Comparison of ENCODE assay signal across 18 cellular contexts in the genomic region with DNA sequence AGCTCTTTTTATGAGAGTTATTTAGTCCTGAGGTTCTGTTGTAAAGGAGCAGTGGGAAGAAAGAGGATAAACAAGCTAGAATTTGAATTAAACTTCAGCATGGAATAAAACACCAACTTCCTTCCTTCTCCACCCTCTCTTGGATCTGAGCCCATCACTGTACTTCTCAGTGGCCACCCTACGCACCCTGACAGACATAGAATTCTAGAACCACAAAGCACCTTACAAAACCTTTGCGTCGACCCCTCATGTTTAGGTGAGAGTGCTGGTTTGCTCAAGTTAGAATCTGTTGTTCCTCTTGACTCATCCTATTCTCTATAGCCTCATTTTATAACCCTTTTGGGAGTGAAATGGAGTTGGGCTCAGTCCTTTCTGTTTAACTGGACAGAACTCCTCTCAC.
DNase-seq lines count a peak whose midpoint lies in the region; ATAC-seq lines count a peak whose summit lies in the region.
"Had no signal": no experiment of that assay in that cellular context is flagged by ENCODE, and none has a peak within 500 bp of the region (broad histone marks: within the 10 kb centered on the region; RNA-seq: fewer than 3 reads in every experiment).

No MANE protein-coding gene starts in this region.

- H3K27ac Mint-ChIP-seq in activated naive CD8-positive, alpha-beta T cell, result peak overlapping the region; percentile 17
- H3K27ac Mint-ChIP-seq in activated naive CD8-positive, alpha-beta T cell treated with anti-CD3 and anti-CD28 coated beads for 36 hours, result no peak overlapping the region
- H3K27ac Mint-ChIP-seq in stimulated activated naive CD8-positive, alpha-beta T cell treated with anti-CD3 and anti-CD28 coated beads, Interleukin-15, Interleukin-2, amounts not matched to agents 100 ng/mL and 50 ng/mL, for 24 hours, result peak overlapping the region; percentile 3

- no peaks in the 10 kb centered on the region for H3K9me3 Mint-ChIP-seq in activated naive CD8-positive, alpha-beta T cell (ENCODE audit: low read depth)
- peaks cover 1% of the 10 kb centered on the region for H3K9me3 Mint-ChIP-seq in activated naive CD8-positive, alpha-beta T cell treated with anti-CD3 and anti-CD28 coated beads for 36 hours
- no peaks in the 10 kb centered on the region for H3K9me3 Mint-ChIP-seq in stimulated activated naive CD8-positive, alpha-beta T cell treated with anti-CD3 and anti-CD28 coated beads, Interleukin-15, Interleukin-2, amounts not matched to agents 100 ng/mL and 50 ng/mL, for 24 hours

- no peak for ATAC-seq in HG03097 (IDR thresholded peaks at IDR 0.05; ENCODE audit: low FRiP score, unreplicated experiment)
- no peak for ATAC-seq in GM21423 (IDR thresholded peaks at IDR 0.05; ENCODE audit: unreplicated experiment)
- ATAC-seq: body of pancreas, left lobe of liver had no signal

- peak overlapping the region; percentile 4 for H3K4me3 Mint-ChIP-seq in activated naive CD8-positive, alpha-beta T cell
- no peak overlapping the region for H3K4me3 Mint-ChIP-seq in activated naive CD8-positive, alpha-beta T cell treated with anti-CD3 and anti-CD28 coated beads for 36 hours
- no peak overlapping the region for H3K4me3 Mint-ChIP-seq in stimulated activated naive CD8-positive, alpha-beta T cell treated with anti-CD3 and anti-CD28 coated beads, Interleukin-15, Interleukin-2, amounts not matched to agents 100 ng/mL and 50 ng/mL, for 24 hours

- peaks cover 72% of the 10 kb centered on the region for H3K4me1 Mint-ChIP-seq in activated naive CD8-positive, alpha-beta T cell (ENCODE audit: low read depth)
- H3K4me1 Mint-ChIP-seq in activated naive CD8-positive, alpha-beta T cell treated with anti-CD3 and anti-CD28 coated beads for 36 hours, result peaks cover 50% of the 10 kb centered on the region
- H3K4me1 Mint-ChIP-seq in stimulated activated naive CD8-positive, alpha-beta T cell treated with anti-CD3 and anti-CD28 coated beads, Interleukin-15, Interleukin-2, amounts not matched to agents 100 ng/mL and 50 ng/mL, for 24 hours (ENCODE audit: low read depth), result peaks cover 55% of the 10 kb centered on the region

- H3K27me3 Mint-ChIP-seq in activated naive CD8-positive, alpha-beta T cell, result no peaks in the 10 kb centered on the region
- H3K27me3 Mint-ChIP-seq in activated naive CD8-positive, alpha-beta T cell treated with anti-CD3 and anti-CD28 coated beads for 36 hours, result no peaks in the 10 kb centered on the region
- no peaks in the 10 kb centered on the region for H3K27me3 Mint-ChIP-seq in stimulated activated naive CD8-positive, alpha-beta T cell treated with anti-CD3 and anti-CD28 coated beads, Interleukin-15, Interleukin-2, amounts not matched to agents 100 ng/mL and 50 ng/mL, for 24 hours

- no peak for DNase-seq in activated naive CD8-positive, alpha-beta T cell treated with anti-CD3 and anti-CD28 coated beads for 36 hours
- peak; percentile 30 to 52 for DNase-seq in Kasumi-1 (lab: John Stamatoyannopoulos, UW)
- peak; percentile 44 for DNase-seq in dermis blood vessel endothelial cell
- DNase-seq in NCI-H2107 treated with DMSO at 0.1 percent for 48 hours (lab: John Stamatoyannopoulos, UW; ENCODE audit: unreplicated experiment), result no peak
- DNase-seq: activated CD4-positive, alpha-beta T cell treated with anti-CD3 and anti-CD28 coated beads, Interleukin-2, amount 50 U/mL, for 1 hour; activated naive CD4-positive, alpha-beta T cell treated with Interleukin-2 at 50 U/mL for 16 hours; cortex of kidney; NCI-H1092 treated with DMSO at 0.1 percent for 48 hours; NCI-H2029 treated with DMSO at 0.1 percent for 48 hours; NCI-H510A; stimulated activated naive CD4-positive, alpha-beta T cell treated with Interleukin-2 at 50 U/mL for 16 hours; transverse colon had no signal

- peaks cover 2% of the 10 kb centered on the region for H3K36me3 Mint-ChIP-seq in activated naive CD8-positive, alpha-beta T cell
- peaks cover 10% of the 10 kb centered on the region for H3K36me3 Mint-ChIP-seq in activated naive CD8-positive, alpha-beta T cell treated with anti-CD3 and anti-CD28 coated beads for 36 hours
- no peaks in the 10 kb centered on the region for H3K36me3 Mint-ChIP-seq in stimulated activated naive CD8-positive, alpha-beta T cell treated with anti-CD3 and anti-CD28 coated beads, Interleukin-15, Interleukin-2, amounts not matched to agents 100 ng/mL and 50 ng/mL, for 24 hours (ENCODE audit: low read depth)

Comparison
In these comparisons a context has a peak if more than half of its experiments do, and no peak if none do; other contexts are left out.
1. DNase-seq: peak in Kasumi-1 (2 of 2) and dermis blood vessel endothelial cell (single experiment); none in activated naive CD8-positive, alpha-beta T cell treated with anti-CD3 and anti-CD28 coated beads for 36 hours (single experiment) and NCI-H2107 treated with DMSO at 0.1 percent for 48 hours (single experiment).